ENCODE assay signal across 8 cellular contexts in genomic region chr7:121438017-121438955, GRCh38. TPM values are rescaled to one million over a fixed set of nuclear protein-coding genes. Genes with fewer than 3 reads are reported as not detected.
DNase-seq lines count a peak whose midpoint lies in the region; ATAC-seq and TF ChIP-seq lines count a peak whose summit lies in the region.
"Not testable (repeated sequence)": the region's sequence is repeated elsewhere in the genome, so short reads cannot be mapped to it uniquely, and the experiment has no call there.

No MANE protein-coding gene starts in this region.

- not testable (repeated sequence) for H3K4me1 ChIP-seq in lung (ENCODE audit: control insufficient read depth in 2 of 2, insufficient read depth in 2 of 2, low read length in 2 of 2)

- not testable (repeated sequence) for H3K36me3 ChIP-seq in lung (ENCODE audit: control insufficient read depth in 2 of 2, insufficient read depth in 2 of 2, low read length in 2 of 2)

- not testable (repeated sequence) for H3K9me3 ChIP-seq in lung (ENCODE audit: control insufficient read depth in 2 of 2, insufficient read depth in 1 of 2, low read length in 1 of 2)

- H3K4me1 Mint-ChIP-seq in endothelial cell (ENCODE audit: unreplicated experiment), result peaks cover 12% of the 10 kb centered on the region

- 2 to 3% methylated on average over 12 of the region's 12 CpGs for WGBS in lung, 2 donors

- not testable (repeated sequence) for TF ChIP-seq CTCF in AG04449 (IDR thresholded peaks at IDR 0.05; ENCODE audit: insufficient read depth, low read length, missing control alignments); endothelial cell (IDR thresholded peaks at IDR 0.05; ENCODE audit: unreplicated experiment); lung (IDR thresholded peaks at IDR 0.05; ENCODE audit: control extremely low read depth, extremely low read depth)

- peak overlapping the region; percentile 94 for H3K27ac Mint-ChIP-seq in endothelial cell (ENCODE audit: unreplicated experiment)

- H3K9me3 Mint-ChIP-seq in endothelial cell (ENCODE audit: unreplicated experiment), result not testable (repeated sequence)

- H3K4me3 ChIP-seq in AG04449 (ENCODE audit: low read depth, low read length), result 0 out of 2 replicates have a peak overlapping the region, but pooled peaks have one; percentile 6
- H3K4me3 ChIP-seq in lung, result not testable (repeated sequence)

- CTCF ChIA-PET in AG04449 (lab: Yijun Ruan, JAX), result interaction anchor here (1.5 kb wide), 1 partner anchor 17 kb away, joined by 4 read pairs; no protein-coding TSS in a partner anchor

- POLR2A ChIA-PET in AG04449 (lab: Yijun Ruan, JAX), result interaction anchor here (1.1 to 1.3 kb wide), 3 partner anchors 9 to 92 kb away, joined by 4 to 6 read pairs (median 5); partner anchors contain the start of gene FAM3C

- peak; percentile 33 for TF ChIP-seq POLR2A in Raji (IDR thresholded peaks at IDR 0.05; ENCODE audit: insufficient read depth, low read depth, low read length)

- not testable (repeated sequence) for H3K27me3 ChIP-seq in lung (ENCODE audit: control insufficient read depth, insufficient read depth)

- H3K27ac ChIP-seq in lung (ENCODE audit: low read depth in 1 of 2, low read length in 1 of 2), result peak overlapping the region in 1 of 2 donors; percentile 15

- peak; percentile 34 for ATAC-seq in GM19328 (IDR thresholded peaks at IDR 0.05; ENCODE audit: unreplicated experiment)
- ATAC-seq in lung (ENCODE audit: insufficient read depth, low FRiP score), result peak; percentile 58

- DNase-seq in AG04449 (ENCODE audit: low read depth, low spot score), result peak; percentile 38
- DNase-seq in HPDE6-E6E7 (ENCODE audit: extremely low spot score), result peak; percentile 31
- peak; percentile 63 for DNase-seq in activated T-cell treated with anti-CD3 and anti-CD28 coated beads for 48 hours (ENCODE audit: low read depth)
- DNase-seq in endothelial cell (ENCODE audit: low spot score), result peak; percentile 81
- DNase-seq in lung (ENCODE audit: low spot score), result peak; percentile 65
- DNase-seq in stimulated activated CD4-positive, alpha-beta T cell treated with anti-CD3 and anti-CD28 coated beads, Interleukin-1b, Interleukin-23, amount 100 ng/mL, for 24 hours (ENCODE audit: low read depth in 4 of 4, low spot score in 1 of 4), result peak; percentile 14 to 45 (median 26)

- not testable (repeated sequence) for H3K4me3 Mint-ChIP-seq in endothelial cell (ENCODE audit: unreplicated experiment)

- H3K36me3 Mint-ChIP-seq in endothelial cell (ENCODE audit: low read depth, unreplicated experiment), result not testable (repeated sequence)

- H3K27me3 Mint-ChIP-seq in endothelial cell (ENCODE audit: unreplicated experiment), result not testable (repeated sequence)

RNA-seq across cellular contexts. Expression of gene FAM3C, which starts 42.2 kb away (rescaled TPM):
- total RNA-seq in endothelial cell (ENCODE audit: unreplicated experiment) (50.9 TPM), lung (10 to 100 TPM; 38.9 to 62.2 TPM)
- 10 to 100 TPM; 26.3 to 36.3 TPM for polyA plus RNA-seq in lung

Comparison
In these comparisons a context has a peak if more than half of its experiments do, and no peak if none do; other contexts are left out.
1. DNase-seq: peak in every context shown above with its lines; median percentile 81 in endothelial cell; 65 in lung; 63 in activated T-cell treated with anti-CD3 and anti-CD28 coated beads for 48 hours; 38 in AG04449; 31 in HPDE6-E6E7; 26 in stimulated activated CD4-positive, alpha-beta T cell treated with anti-CD3 and anti-CD28 coated beads, Interleukin-1b, Interleukin-23, amount 100 ng/mL, for 24 hours.